ENCODE assay signal across 22 cellular contexts in the genomic region with DNA sequence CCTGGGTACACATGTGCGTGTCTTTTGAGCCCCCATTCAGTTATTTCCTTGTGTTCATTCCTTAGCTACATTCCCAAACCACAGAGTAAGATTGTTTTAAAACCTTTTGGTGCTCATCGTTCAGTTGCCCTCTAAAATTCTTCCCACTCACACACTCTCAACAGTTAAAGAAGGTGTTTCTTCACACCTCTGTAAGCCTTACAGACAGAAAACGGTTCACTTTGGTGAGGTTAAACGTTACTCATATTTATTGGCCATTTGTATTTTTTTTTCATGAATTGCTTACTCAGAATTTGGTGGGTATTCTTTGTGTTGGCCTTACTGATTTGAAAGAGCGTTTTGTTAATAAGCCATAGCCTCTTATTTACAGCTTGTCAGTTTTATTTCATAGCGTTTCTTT.
"Had no signal": no experiment of that assay in that cellular context is flagged by ENCODE, and none has a peak within 500 bp of the region (broad histone marks: within the 10 kb centered on the region; RNA-seq: fewer than 3 reads in every experiment).

No MANE protein-coding gene starts in this region.

- FAIRE-seq: pancreas, small intestine had no signal

- H3K4me1 ChIP-seq: lower lobe of right lung, right lobe of liver, upper lobe of right lung, uterus had no signal

- ATAC-seq: gastrocnemius medialis; left ventricle myocardium superior; lower lobe of right lung; mucosa of descending colon; pancreas; right lobe of liver; stimulated activated naive B cell treated with anti-CD40 and anti-IgM and Interleukin-4, amounts not matched to agents 10 μg/mL and 1 μg/mL and 100 μg/mL, for 72 hours; upper lobe of right lung had no signal

- H3K4me3 Mint-ChIP-seq: naive B cell; stimulated activated naive B cell treated with anti-CD40 and anti-IgM and Interleukin-4, amounts not matched to agents 10 μg/mL and 1 μg/mL and 100 μg/mL, for 72 hours; stimulated activated naive CD8-positive, alpha-beta T cell treated with anti-CD3 and anti-CD28 coated beads, Interleukin-15, Interleukin-2, amounts not matched to agents 100 ng/mL and 50 ng/mL, for 24 hours had no signal

- H3K27me3 Mint-ChIP-seq: naive B cell; stimulated activated naive B cell treated with anti-CD40 and anti-IgM and Interleukin-4, amounts not matched to agents 10 μg/mL and 1 μg/mL and 100 μg/mL, for 72 hours; stimulated activated naive CD8-positive, alpha-beta T cell treated with anti-CD3 and anti-CD28 coated beads, Interleukin-15, Interleukin-2, amounts not matched to agents 100 ng/mL and 50 ng/mL, for 24 hours had no signal

- H3K4me3 ChIP-seq: dorsolateral prefrontal cortex, gastrocnemius medialis, lower lobe of right lung, mucosa of descending colon, pancreas, right lobe of liver, thoracic aorta, tibial nerve, upper lobe of right lung, uterus had no signal

- H3K27me3 ChIP-seq: dorsolateral prefrontal cortex, gastrocnemius medialis, neutrophil, pancreas, right lobe of liver, tibial nerve, upper lobe of right lung, uterus had no signal

- H3K27ac Mint-ChIP-seq: stimulated activated naive B cell treated with anti-CD40 and anti-IgM and Interleukin-4, amounts not matched to agents 10 μg/mL and 1 μg/mL and 100 μg/mL, for 72 hours; stimulated activated naive CD8-positive, alpha-beta T cell treated with anti-CD3 and anti-CD28 coated beads, Interleukin-15, Interleukin-2, amounts not matched to agents 100 ng/mL and 50 ng/mL, for 24 hours had no signal

- H3K36me3 ChIP-seq: gastrocnemius medialis, lower lobe of right lung, neutrophil, pancreas, right lobe of liver, thoracic aorta, tibial nerve, upper lobe of right lung, uterus had no signal

- H3K27ac ChIP-seq: gastrocnemius medialis, lower lobe of right lung, neutrophil, pancreas, right lobe of liver, thoracic aorta, tibial nerve, upper lobe of right lung, uterus had no signal

- H3K9me3 ChIP-seq: gastrocnemius medialis, lower lobe of right lung, mucosa of descending colon, neutrophil, pancreas, thoracic aorta, upper lobe of right lung, uterus had no signal

- DNase-seq: dorsolateral prefrontal cortex; effector CD4-positive, alpha-beta T cell; foreskin fibroblast; gastrocnemius medialis; head of caudate nucleus; islet precursor cell; left ventricle myocardium superior; lower lobe of right lung; mucosa of descending colon; naive B cell; pancreas; right lobe of liver; small intestine; stimulated activated CD4-positive, alpha-beta T cell treated with anti-CD3 and anti-CD28 coated beads, Interleukin-15, amount 100 ng/mL, for 24 hours; stimulated activated CD4-positive, alpha-beta T cell treated with anti-CD3 and anti-CD28 coated beads, Interleukin-2, amount 100 ng/mL, for 48 hours; stimulated activated naive B cell treated with anti-CD40 and anti-IgM and Interleukin-4, amounts not matched to agents 10 μg/mL and 1 μg/mL and 100 μg/mL, for 72 hours; upper lobe of right lung; uterus had no signal
